In genomic region chr20:618980-619379, GRCh38 we compare ENCODE assay signal across 1 cellular context.
TF ChIP-seq lines count a peak whose summit lies in the region.

No MANE protein-coding gene starts in this region.

TF ChIP-seq in HepG2, 621 proteins besides CTCF, POLR2A, EP300 and RAD21 (continued from another document):
- TF ChIP-seq HNF1A (IDR thresholded peaks at IDR 0.05; ENCODE audit: low read depth): no peak
- no peak for TF ChIP-seq HNF1A (CRISPR knock-in tag; IDR thresholded peaks at IDR 0.05; ENCODE audit: borderline replicate concordance)
- TF ChIP-seq ZSCAN31 (CRISPR knock-in tag; IDR thresholded peaks at IDR 0.05; ENCODE audit: low read depth): no peak
TF ChIP-seq in HepG2: peak in this region for 13.
